In genomic region chr5:111755264-111755941, GRCh38 we compare ENCODE assay signal across 10 cellular contexts. TPM values are rescaled to one million over a fixed set of nuclear protein-coding genes. Genes with fewer than 3 reads are reported as not detected.
A peak's percentile ranks its signal among the peaks of the same experiment; 100 is the strongest.
DNase-seq lines count a peak whose midpoint lies in the region; ATAC-seq and TF ChIP-seq lines count a peak whose summit lies in the region.
"Had no signal": no experiment of that assay in that cellular context is flagged by ENCODE, and none has a peak within 500 bp of the region (broad histone marks: within the 10 kb centered on the region; RNA-seq: fewer than 3 reads in every experiment).

No MANE protein-coding gene starts in this region.

- no peaks in the 10 kb centered on the region for H3K9me3 ChIP-seq in thoracic aorta
- H3K9me3 ChIP-seq: Caco-2 had no signal

- H3K36me3 ChIP-seq in thoracic aorta, result no peaks in the 10 kb centered on the region

- DNase-seq in activated naive CD4-positive, alpha-beta T cell treated with anti-CD3 and anti-CD28 coated beads, Interleukin-2, amount 10 ng/mL, durations not matched to agents 7 days and 5 days, result no peak
- no peak for DNase-seq in activated naive CD4-positive, alpha-beta T cell treated with anti-CD3 and anti-CD28 coated beads, Interleukin-2, amount 50 U/mL, for 16 hours
- DNase-seq in activated T-helper 2 cell treated with anti-CD3 and anti-CD28 coated beads, Interferon-gamma antibody, Interleukin-2, Interleukin-4, amounts not matched to agents 10 μg/mL and 5 μg/mL and 100 μg/mL, durations not matched to agents 14 hours and 24 hours and 36 hours (ENCODE audit: low spot score), result no peak
- DNase-seq in immature natural killer cell (no peak), thoracic aorta (ENCODE audit: low spot score) (no peak), SKM-1 (lab: John Stamatoyannopoulos, UW; ENCODE audit: unreplicated experiment) (no peak)
- no peak for DNase-seq in stimulated activated CD4-positive, alpha-beta T cell treated with anti-CD3 and anti-CD28 coated beads, Interleukin-15, amount 100 ng/mL, for 24 hours
- DNase-seq: Caco-2, NCI-H1105 had no signal

- no peaks in the 10 kb centered on the region for H3K9me3 Mint-ChIP-seq in activated naive CD4-positive, alpha-beta T cell treated with anti-CD3 and anti-CD28 coated beads, Interleukin-2, amount 10 ng/mL, durations not matched to agents 7 days and 5 days
- H3K9me3 Mint-ChIP-seq in activated T-helper 2 cell treated with anti-CD3 and anti-CD28 coated beads, Interferon-gamma antibody, Interleukin-2, Interleukin-4, amounts not matched to agents 10 μg/mL and 5 μg/mL and 100 μg/mL, durations not matched to agents 14 hours and 24 hours and 36 hours, result no peaks in the 10 kb centered on the region
- no peaks in the 10 kb centered on the region for H3K9me3 Mint-ChIP-seq in immature natural killer cell

- peak overlapping the region; percentile 85 for H3K4me3 Mint-ChIP-seq in activated naive CD4-positive, alpha-beta T cell treated with anti-CD3 and anti-CD28 coated beads, Interleukin-2, amount 10 ng/mL, durations not matched to agents 7 days and 5 days
- H3K4me3 Mint-ChIP-seq in activated T-helper 2 cell treated with anti-CD3 and anti-CD28 coated beads, Interferon-gamma antibody, Interleukin-2, Interleukin-4, amounts not matched to agents 10 μg/mL and 5 μg/mL and 100 μg/mL, durations not matched to agents 14 hours and 24 hours and 36 hours (ENCODE audit: low read depth), result peak overlapping the region; percentile 86
- peak overlapping the region in 3 of 5 donors; percentile 4 to 44 (median 16) for H3K4me3 Mint-ChIP-seq in immature natural killer cell

- intact Hi-C loops in activated T-helper 2 cell treated with anti-CD3 and anti-CD28 coated beads, Interferon-gamma antibody, Interleukin-2, Interleukin-4, amounts not matched to agents 10 μg/mL and 5 μg/mL and 100 μg/mL, durations not matched to agents 14 hours and 24 hours and 36 hours (cut with micrococcal nuclease), result loop anchor here (5.0 to 10.0 kb wide), 6 partner anchors 173 to 1021 kb away; partner anchors contain the start of gene SLC25A46

- peak overlapping the region; percentile 77 for H3K4me3 ChIP-seq in thoracic aorta

- no peak for ATAC-seq in thoracic aorta (ENCODE audit: insufficient number of reproducible peaks, low FRiP score, low read depth)
- no peak for ATAC-seq in HG03039 (IDR thresholded peaks at IDR 0.05; ENCODE audit: unreplicated experiment)

- peaks cover 10% of the 10 kb centered on the region for H3K27me3 Mint-ChIP-seq in activated naive CD4-positive, alpha-beta T cell treated with anti-CD3 and anti-CD28 coated beads, Interleukin-2, amount 10 ng/mL, durations not matched to agents 7 days and 5 days
- no peaks in the 10 kb centered on the region for H3K27me3 Mint-ChIP-seq in activated T-helper 2 cell treated with anti-CD3 and anti-CD28 coated beads, Interferon-gamma antibody, Interleukin-2, Interleukin-4, amounts not matched to agents 10 μg/mL and 5 μg/mL and 100 μg/mL, durations not matched to agents 14 hours and 24 hours and 36 hours (ENCODE audit: low read depth)
- peaks cover 2 to 10% (median 6%) of the 10 kb centered on the region in 3 donors for H3K27me3 Mint-ChIP-seq in immature natural killer cell (ENCODE audit: low read depth in 3 of 3)

- H3K4me1 Mint-ChIP-seq in activated naive CD4-positive, alpha-beta T cell treated with anti-CD3 and anti-CD28 coated beads, Interleukin-2, amount 10 ng/mL, durations not matched to agents 7 days and 5 days, result peaks cover 35% of the 10 kb centered on the region
- peaks cover 34% of the 10 kb centered on the region for H3K4me1 Mint-ChIP-seq in activated T-helper 2 cell treated with anti-CD3 and anti-CD28 coated beads, Interferon-gamma antibody, Interleukin-2, Interleukin-4, amounts not matched to agents 10 μg/mL and 5 μg/mL and 100 μg/mL, durations not matched to agents 14 hours and 24 hours and 36 hours (ENCODE audit: low read depth)
- peaks cover 17 to 19% of the 10 kb centered on the region in 2 donors for H3K4me1 Mint-ChIP-seq in immature natural killer cell

- no peak for TF ChIP-seq CTCF in thoracic aorta (IDR thresholded peaks at IDR 0.05)

- H3K27me3 ChIP-seq in thoracic aorta (replicated peaks; ENCODE audit: insufficient read depth), result no peaks in the 10 kb centered on the region

- H3K4me1 ChIP-seq in thoracic aorta (ENCODE audit: control insufficient read depth in 1 of 2, low read depth in 2 of 2), result peaks cover 17 to 24% of the 10 kb centered on the region in 2 donors

- CTCF ChIA-PET in activated naive CD4-positive, alpha-beta T cell treated with anti-CD3 and anti-CD28 coated beads, Interleukin-2, amount 10 ng/mL, durations not matched to agents 7 days and 5 days (lab: Charles Lee), result no interaction called here

- H3K27ac ChIP-seq in thoracic aorta, result no peak overlapping the region

- H3K36me3 Mint-ChIP-seq in activated naive CD4-positive, alpha-beta T cell treated with anti-CD3 and anti-CD28 coated beads, Interleukin-2, amount 10 ng/mL, durations not matched to agents 7 days and 5 days, result peaks cover 9% of the 10 kb centered on the region
- peaks cover 15% of the 10 kb centered on the region for H3K36me3 Mint-ChIP-seq in activated T-helper 2 cell treated with anti-CD3 and anti-CD28 coated beads, Interferon-gamma antibody, Interleukin-2, Interleukin-4, amounts not matched to agents 10 μg/mL and 5 μg/mL and 100 μg/mL, durations not matched to agents 14 hours and 24 hours and 36 hours (ENCODE audit: low read depth)
- H3K36me3 Mint-ChIP-seq in immature natural killer cell, result no peaks in the 10 kb centered on the region

- no peak overlapping the region for H3K27ac Mint-ChIP-seq in activated naive CD4-positive, alpha-beta T cell treated with anti-CD3 and anti-CD28 coated beads, Interleukin-2, amount 10 ng/mL, durations not matched to agents 7 days and 5 days
- no peak overlapping the region for H3K27ac Mint-ChIP-seq in activated T-helper 2 cell treated with anti-CD3 and anti-CD28 coated beads, Interferon-gamma antibody, Interleukin-2, Interleukin-4, amounts not matched to agents 10 μg/mL and 5 μg/mL and 100 μg/mL, durations not matched to agents 14 hours and 24 hours and 36 hours
- peak overlapping the region in 1 of 6 donors; percentile 48 for H3K27ac Mint-ChIP-seq in immature natural killer cell

RNA-seq across cellular contexts. Expression of gene NREP, which starts 1.6 kb away (rescaled TPM):
- total RNA-seq in activated T-helper 2 cell treated with anti-CD3 and anti-CD28 coated beads, Interferon-gamma antibody, Interleukin-2, Interleukin-4, amounts not matched to agents 10 μg/mL and 5 μg/mL and 100 μg/mL, durations not matched to agents 14 hours and 24 hours and 36 hours, result 34.9 and 35.3 TPM in 2 replicates
- polyA plus RNA-seq in immature natural killer cell, result 10 to 100 TPM; 12.5 to 20.2 (median 17.6) TPM
- total RNA-seq in thoracic aorta, result 10 to 100 TPM; 15.3 to 18.0 TPM

Comparison
In these comparisons a context has a peak if more than half of its experiments do, and no peak if none do; other contexts are left out.
1. H3K4me3 Mint-ChIP-seq: peak in every context shown above with its lines; median percentile 86 in activated T-helper 2 cell treated with anti-CD3 and anti-CD28 coated beads, Interferon-gamma antibody, Interleukin-2, Interleukin-4, amounts not matched to agents 10 μg/mL and 5 μg/mL and 100 μg/mL, durations not matched to agents 14 hours and 24 hours and 36 hours; 85 in activated naive CD4-positive, alpha-beta T cell treated with anti-CD3 and anti-CD28 coated beads, Interleukin-2, amount 10 ng/mL, durations not matched to agents 7 days and 5 days; 16 in immature natural killer cell.